Comparison of ENCODE assay signal across 3 cellular contexts in genomic region chrX:390459-390858, GRCh38.
TF ChIP-seq lines count a peak whose summit lies in the region.

No MANE protein-coding gene starts in this region.

TF ChIP-seq in A549, 52 proteins besides CTCF, POLR2A, EP300 and RAD21:
- TF ChIP-seq ZFP36 (IDR thresholded peaks at IDR 0.05; ENCODE audit: borderline replicate concordance, partially characterized antibody), result peak; percentile 62
- no peak for TF ChIP-seq HEYL (CRISPR knock-in tag; IDR thresholded peaks at IDR 0.05)
- no peak for TF ChIP-seq JUNB (IDR thresholded peaks at IDR 0.05)
- TF ChIP-seq MAX (IDR thresholded peaks at IDR 0.05), result no peak
- TF ChIP-seq RARB (CRISPR knock-in tag; IDR thresholded peaks at IDR 0.05), result no peak
- TF ChIP-seq, protein P1, sequence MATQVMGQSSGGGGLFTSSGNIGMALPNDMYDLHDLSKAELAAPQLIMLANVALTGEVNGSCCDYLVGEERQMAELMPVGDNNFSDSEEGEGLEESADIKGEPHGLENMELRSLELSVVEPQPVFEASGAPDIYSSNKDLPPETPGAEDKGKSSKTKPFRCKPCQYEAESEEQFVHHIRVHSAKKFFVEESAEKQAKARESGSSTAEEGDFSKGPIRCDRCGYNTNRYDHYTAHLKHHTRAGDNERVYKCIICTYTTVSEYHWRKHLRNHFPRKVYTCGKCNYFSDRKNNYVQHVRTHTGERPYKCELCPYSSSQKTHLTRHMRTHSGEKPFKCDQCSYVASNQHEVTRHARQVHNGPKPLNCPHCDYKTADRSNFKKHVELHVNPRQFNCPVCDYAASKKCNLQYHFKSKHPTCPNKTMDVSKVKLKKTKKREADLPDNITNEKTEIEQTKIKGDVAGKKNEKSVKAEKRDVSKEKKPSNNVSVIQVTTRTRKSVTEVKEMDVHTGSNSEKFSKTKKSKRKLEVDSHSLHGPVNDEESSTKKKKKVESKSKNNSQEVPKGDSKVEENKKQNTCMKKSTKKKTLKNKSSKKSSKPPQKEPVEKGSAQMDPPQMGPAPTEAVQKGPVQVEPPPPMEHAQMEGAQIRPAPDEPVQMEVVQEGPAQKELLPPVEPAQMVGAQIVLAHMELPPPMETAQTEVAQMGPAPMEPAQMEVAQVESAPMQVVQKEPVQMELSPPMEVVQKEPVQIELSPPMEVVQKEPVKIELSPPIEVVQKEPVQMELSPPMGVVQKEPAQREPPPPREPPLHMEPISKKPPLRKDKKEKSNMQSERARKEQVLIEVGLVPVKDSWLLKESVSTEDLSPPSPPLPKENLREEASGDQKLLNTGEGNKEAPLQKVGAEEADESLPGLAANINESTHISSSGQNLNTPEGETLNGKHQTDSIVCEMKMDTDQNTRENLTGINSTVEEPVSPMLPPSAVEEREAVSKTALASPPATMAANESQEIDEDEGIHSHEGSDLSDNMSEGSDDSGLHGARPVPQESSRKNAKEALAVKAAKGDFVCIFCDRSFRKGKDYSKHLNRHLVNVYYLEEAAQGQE (IDR thresholded peaks at IDR 0.05), result no peak
- no peak for TF ChIP-seq NPAS2 (CRISPR knock-in tag; IDR thresholded peaks at IDR 0.05; ENCODE audit: borderline replicate concordance)

TF ChIP-seq in K562, 482 proteins besides CTCF, POLR2A, EP300 and RAD21:
- TF ChIP-seq RBM25 (IDR thresholded peaks at IDR 0.05; ENCODE audit: low read depth, low read length, severe bottlenecking) (peak; percentile 34), EP400 (IDR thresholded peaks at IDR 0.05) (no peak), ZBTB17 (CRISPR knock-in tag; IDR thresholded peaks at IDR 0.05) (no peak), ESRRA (IDR thresholded peaks at IDR 0.05; ENCODE audit: borderline replicate concordance, low read depth) (no peak), NUFIP1 (IDR thresholded peaks at IDR 0.05; ENCODE audit: partially characterized antibody) (no peak)

TF ChIP-seq in neural cell, 6 proteins besides CTCF, POLR2A, EP300 and RAD21:
- no peak for TF ChIP-seq SMC3 (conservative IDR thresholded peaks at IDR 0.05; ENCODE audit: poor library complexity)
- no peak for TF ChIP-seq TAF1 (IDR thresholded peaks at IDR 0.05; ENCODE audit: low read depth)
- TF ChIP-seq, protein P1 (IDR thresholded peaks at IDR 0.05; ENCODE audit: borderline replicate concordance), result no peak
- no peak for TF ChIP-seq EZH2 (IDR thresholded peaks at IDR 0.05; ENCODE audit: borderline replicate concordance, insufficient read depth, low read length, poor library complexity, severe bottlenecking)
- TF ChIP-seq MXI1 (conservative IDR thresholded peaks at IDR 0.05; ENCODE audit: poor library complexity, severe bottlenecking), result no peak
- TF ChIP-seq POLR2AphosphoS5 (IDR thresholded peaks at IDR 0.05), result no peak
